In genomic region chr4:11889099-11889498, GRCh38 we compare ENCODE assay signal across 7 cellular contexts.
"Had no signal": no experiment of that assay in that cellular context is flagged by ENCODE, and none has a peak within 500 bp of the region (broad histone marks: within the 10 kb centered on the region; RNA-seq: fewer than 3 reads in every experiment).

No MANE protein-coding gene starts in this region.

- H3K4me3 Mint-ChIP-seq: GM23338, H9 had no signal

- H3K27ac Mint-ChIP-seq: GM23338, H9 had no signal

- H3K9me3 Mint-ChIP-seq: GM23338 had no signal

- DNase-seq: H9, HCEC 1CT, IMR-90 had no signal

- H3K4me3 ChIP-seq: GM23338 had no signal

- H2AFZ ChIP-seq: GM23338 had no signal

- ATAC-seq: GM23338 had no signal

- FAIRE-seq: H1, H54, HTR-8/SVneo had no signal

- H3K4me2 ChIP-seq: GM23338 had no signal
